Comparison of ENCODE assay signal across 1 cellular context in the genomic region with DNA sequence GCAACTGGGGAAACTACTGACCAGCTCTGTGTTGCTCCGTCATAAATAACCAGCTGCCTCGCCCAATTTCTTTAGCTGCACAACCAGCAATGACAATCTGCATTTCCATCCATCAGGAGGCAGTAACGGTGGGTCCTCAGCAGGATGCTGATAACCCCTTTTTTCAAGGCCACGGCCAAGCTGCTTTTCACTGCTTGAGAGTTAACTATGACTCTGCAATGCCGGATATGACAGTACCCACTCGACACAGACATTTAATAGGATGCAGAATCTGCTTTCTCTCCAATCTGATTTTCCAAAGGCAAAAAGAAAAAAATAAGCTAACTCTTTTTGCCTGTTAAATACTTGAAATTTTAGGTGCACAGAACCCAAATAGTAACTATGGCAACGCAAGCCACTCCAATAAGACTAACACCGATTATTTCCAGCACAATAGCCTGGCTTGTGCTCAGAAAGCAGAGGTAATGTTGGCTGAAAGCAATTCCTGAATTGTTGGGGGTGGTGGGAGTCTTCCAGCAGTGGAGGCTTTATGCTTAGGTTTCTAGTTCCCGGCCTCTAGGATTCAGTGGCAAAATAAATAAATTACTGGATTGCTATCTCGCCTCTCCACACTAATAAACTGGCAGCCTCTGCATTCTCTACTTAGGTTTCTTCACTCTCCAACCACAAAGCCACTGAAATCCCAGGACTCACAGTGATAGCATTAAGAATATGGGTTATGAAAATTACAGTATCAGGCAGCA.
TF ChIP-seq lines count a peak whose summit lies in the region.

No MANE protein-coding gene starts in this region.

TF ChIP-seq in HEK293, 187 proteins besides CTCF, POLR2A, EP300 and RAD21 (continued from another document):
- peak; percentile 33; the same call in 1 of the 2 replicates for TF ChIP-seq ZIC2 (tag by site-specific recombination; IDR thresholded peaks at IDR 0.05)
- peak; percentile 59; the same call in 1 of the 2 replicates for TF ChIP-seq ZNF660 (tag by site-specific recombination; IDR thresholded peaks at IDR 0.05)
- TF ChIP-seq, protein P1, sequence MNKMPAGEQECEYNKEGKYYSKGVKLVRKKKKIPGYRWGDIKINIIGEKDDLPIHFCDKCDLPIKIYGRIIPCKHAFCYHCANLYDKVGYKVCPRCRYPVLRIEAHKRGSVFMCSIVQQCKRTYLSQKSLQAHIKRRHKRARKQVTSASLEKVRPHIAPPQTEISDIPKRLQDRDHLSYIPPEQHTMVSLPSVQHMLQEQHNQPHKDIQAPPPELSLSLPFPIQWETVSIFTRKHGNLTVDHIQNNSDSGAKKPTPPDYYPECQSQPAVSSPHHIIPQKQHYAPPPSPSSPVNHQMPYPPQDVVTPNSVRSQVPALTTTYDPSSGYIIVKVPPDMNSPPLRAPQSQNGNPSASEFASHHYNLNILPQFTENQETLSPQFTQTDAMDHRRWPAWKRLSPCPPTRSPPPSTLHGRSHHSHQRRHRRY (tag by site-specific recombination; IDR thresholded peaks at IDR 0.05), result no peak
- no peak for TF ChIP-seq ZNF658 (tag by site-specific recombination; IDR thresholded peaks at IDR 0.05)
- TF ChIP-seq ZNF148 (tag by site-specific recombination; IDR thresholded peaks at IDR 0.05; ENCODE audit: borderline replicate concordance), result no peak
- TF ChIP-seq ZNF623 (tag by site-specific recombination; IDR thresholded peaks at IDR 0.05), result no peak
- TF ChIP-seq ZNF48 (tag by site-specific recombination; IDR thresholded peaks at IDR 0.05), result no peak
- TF ChIP-seq ZBTB49 (tag by site-specific recombination; IDR thresholded peaks at IDR 0.05; ENCODE audit: low read depth), result no peak
- TF ChIP-seq ZSCAN30 (tag by site-specific recombination; IDR thresholded peaks at IDR 0.05), result 0 out of 2 replicates have a peak, but pooled peaks have one; percentile 12
- TF ChIP-seq PRDM6 (tag by site-specific recombination; IDR thresholded peaks at IDR 0.05), result peak; percentile 48; the same call in 1 of the 2 replicates
- no peak for TF ChIP-seq FEZF1 (tag by site-specific recombination; IDR thresholded peaks at IDR 0.05)
- TF ChIP-seq, protein P2, sequence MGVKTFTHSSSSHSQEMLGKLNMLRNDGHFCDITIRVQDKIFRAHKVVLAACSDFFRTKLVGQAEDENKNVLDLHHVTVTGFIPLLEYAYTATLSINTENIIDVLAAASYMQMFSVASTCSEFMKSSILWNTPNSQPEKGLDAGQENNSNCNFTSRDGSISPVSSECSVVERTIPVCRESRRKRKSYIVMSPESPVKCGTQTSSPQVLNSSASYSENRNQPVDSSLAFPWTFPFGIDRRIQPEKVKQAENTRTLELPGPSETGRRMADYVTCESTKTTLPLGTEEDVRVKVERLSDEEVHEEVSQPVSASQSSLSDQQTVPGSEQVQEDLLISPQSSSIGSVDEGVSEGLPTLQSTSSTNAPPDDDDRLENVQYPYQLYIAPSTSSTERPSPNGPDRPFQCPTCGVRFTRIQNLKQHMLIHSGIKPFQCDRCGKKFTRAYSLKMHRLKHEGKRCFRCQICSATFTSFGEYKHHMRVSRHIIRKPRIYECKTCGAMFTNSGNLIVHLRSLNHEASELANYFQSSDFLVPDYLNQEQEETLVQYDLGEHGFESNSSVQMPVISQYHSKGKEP (tag by site-specific recombination; IDR thresholded peaks at IDR 0.05), result peak; percentile 50; the same call in 1 of the 2 replicates
- TF ChIP-seq ZXDB (tag by site-specific recombination; IDR thresholded peaks at IDR 0.05), result 0 out of 2 replicates have a peak, but pooled peaks have one; percentile 42
- TF ChIP-seq ZSCAN23 (tag by site-specific recombination; IDR thresholded peaks at IDR 0.05), result no peak
- TF ChIP-seq OSR2 (tag by site-specific recombination; IDR thresholded peaks at IDR 0.05), result peak; percentile 84
- no peak for TF ChIP-seq RBAK (tag by site-specific recombination; IDR thresholded peaks at IDR 0.05)
- TF ChIP-seq, protein P3, sequence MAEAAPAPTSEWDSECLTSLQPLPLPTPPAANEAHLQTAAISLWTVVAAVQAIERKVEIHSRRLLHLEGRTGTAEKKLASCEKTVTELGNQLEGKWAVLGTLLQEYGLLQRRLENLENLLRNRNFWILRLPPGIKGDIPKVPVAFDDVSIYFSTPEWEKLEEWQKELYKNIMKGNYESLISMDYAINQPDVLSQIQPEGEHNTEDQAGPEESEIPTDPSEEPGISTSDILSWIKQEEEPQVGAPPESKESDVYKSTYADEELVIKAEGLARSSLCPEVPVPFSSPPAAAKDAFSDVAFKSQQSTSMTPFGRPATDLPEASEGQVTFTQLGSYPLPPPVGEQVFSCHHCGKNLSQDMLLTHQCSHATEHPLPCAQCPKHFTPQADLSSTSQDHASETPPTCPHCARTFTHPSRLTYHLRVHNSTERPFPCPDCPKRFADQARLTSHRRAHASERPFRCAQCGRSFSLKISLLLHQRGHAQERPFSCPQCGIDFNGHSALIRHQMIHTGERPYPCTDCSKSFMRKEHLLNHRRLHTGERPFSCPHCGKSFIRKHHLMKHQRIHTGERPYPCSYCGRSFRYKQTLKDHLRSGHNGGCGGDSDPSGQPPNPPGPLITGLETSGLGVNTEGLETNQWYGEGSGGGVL (tag by site-specific recombination; IDR thresholded peaks at IDR 0.05), result 0 out of 2 replicates have a peak, but pooled peaks have one; percentile 10
- TF ChIP-seq ZNF473 (tag by site-specific recombination; IDR thresholded peaks at IDR 0.05), result no peak
